Comparison of ENCODE assay signal across 8 cellular contexts in the genomic region with DNA sequence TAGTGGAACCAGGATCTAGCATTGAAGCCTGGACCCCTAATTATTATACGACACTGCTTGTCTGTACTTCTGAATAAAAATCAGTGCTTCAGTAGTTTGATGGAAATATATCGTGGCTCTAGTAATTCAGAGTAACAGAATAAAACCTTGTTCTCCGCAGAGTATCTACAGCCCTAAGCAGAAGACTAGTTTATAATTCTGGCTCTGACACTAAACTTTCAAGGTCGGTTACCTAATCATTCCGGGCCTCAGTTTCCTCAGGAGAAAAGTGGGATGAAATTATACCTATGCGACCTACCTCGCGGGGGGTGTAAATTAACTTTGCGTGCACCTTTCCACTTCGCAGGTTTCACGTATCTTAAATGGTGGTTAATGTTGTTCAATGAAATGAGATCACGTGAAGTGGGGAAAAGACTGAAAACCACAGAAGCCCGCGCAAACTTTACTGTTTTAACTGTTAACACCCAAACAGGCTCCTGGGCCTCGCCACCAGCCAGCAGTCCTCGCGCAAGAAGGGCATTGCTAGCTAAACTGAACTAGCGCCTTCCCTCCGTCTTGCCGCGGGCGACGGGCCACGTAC. TPM values are rescaled to one million over a fixed set of nuclear protein-coding genes. Genes with fewer than 3 reads are reported as not detected.
DNase-seq lines count a peak whose midpoint lies in the region; ATAC-seq and TF ChIP-seq lines count a peak whose summit lies in the region.

No MANE protein-coding gene starts in this region.

- DNase-seq in activated CD4-positive, alpha-beta T cell treated with anti-CD3 and anti-CD28 coated beads for 36 hours = no peak
- no peak for DNase-seq in activated CD4-positive, alpha-beta T cell treated with anti-CD3 and anti-CD28 coated beads, Interleukin-2, amount 50 U/mL, for 1 hour
- DNase-seq in hepatocyte (ENCODE audit: low spot score) = no peak
- peak; percentile 68 for DNase-seq in stimulated activated naive CD4-positive, alpha-beta T cell treated with Interleukin-2 at 50 U/mL for 16 hours (lab: John Stamatoyannopoulos, UW)
- DNase-seq in stimulated activated CD4-positive, alpha-beta T cell treated with anti-CD3 and anti-CD28 coated beads, Interleukin-15, amount 100 ng/mL, for 24 hours = no peak

- H3K9me3 Mint-ChIP-seq in activated CD4-positive, alpha-beta T cell treated with anti-CD3 and anti-CD28 coated beads for 36 hours (ENCODE audit: low read depth) = no peaks in the 10 kb centered on the region

- POLR2A ChIA-PET in activated CD4-positive, alpha-beta T cell treated with anti-CD3 and anti-CD28 coated beads for 36 hours (lab: Charles Lee) = interaction anchor here (1.0 to 2.0 kb wide), 2 partner anchors 43 kb away, joined by 3 to 25 read pairs; a partner anchor contains a TSS

- no peaks in the 10 kb centered on the region for H3K27me3 Mint-ChIP-seq in activated CD4-positive, alpha-beta T cell treated with anti-CD3 and anti-CD28 coated beads for 36 hours

- peaks cover 74% of the 10 kb centered on the region for H3K79me2 ChIP-seq in hepatocyte

- no peaks in the 10 kb centered on the region for H3K9me3 ChIP-seq in hepatocyte (ENCODE audit: low read depth)

- peak overlapping the region; percentile 77 for H3K4me3 ChIP-seq in WI38 (ENCODE audit: low read depth, low read length)
- H3K4me3 ChIP-seq in hepatocyte = peak overlapping the region; percentile 32

- H3K4me2 ChIP-seq in hepatocyte = peak overlapping the region; percentile 86

- peak overlapping the region; percentile 95 for H3K27ac ChIP-seq in hepatocyte

- peak overlapping the region; percentile 98 for H3K4me3 Mint-ChIP-seq in activated CD4-positive, alpha-beta T cell treated with anti-CD3 and anti-CD28 coated beads for 36 hours

- peak overlapping the region; percentile 57 for H2AFZ ChIP-seq in hepatocyte

- H3K36me3 ChIP-seq in hepatocyte (replicated peaks; ENCODE audit: insufficient read depth, low read depth) = no peaks in the 10 kb centered on the region

- WGBS in hepatocyte (ENCODE audit: low lambda C conversion rate, missing lambda C conversion rate) = 15% methylated on average over 24 of the region's 24 CpGs

- H3K27ac Mint-ChIP-seq in activated CD4-positive, alpha-beta T cell treated with anti-CD3 and anti-CD28 coated beads for 36 hours = peak overlapping the region; percentile 99

- TF ChIP-seq CTCF in WI38 (IDR thresholded peaks at IDR 0.05; ENCODE audit: low read depth, low read length) (no peak), hepatocyte (IDR thresholded peaks at IDR 0.05; ENCODE audit: poor library complexity) (no peak)

- peaks cover 50% of the 10 kb centered on the region for H3K36me3 Mint-ChIP-seq in activated CD4-positive, alpha-beta T cell treated with anti-CD3 and anti-CD28 coated beads for 36 hours (ENCODE audit: low read depth)

- peaks cover 17% of the 10 kb centered on the region for H3K4me1 ChIP-seq in hepatocyte (ENCODE audit: insufficient read depth)

- peaks cover 35% of the 10 kb centered on the region for H3K4me1 Mint-ChIP-seq in activated CD4-positive, alpha-beta T cell treated with anti-CD3 and anti-CD28 coated beads for 36 hours

- no peaks in the 10 kb centered on the region for H3K27me3 ChIP-seq in hepatocyte

- no peak for ATAC-seq in activated CD4-positive, alpha-beta T cell treated with anti-CD3 and anti-CD28 coated beads for 36 hours
- ATAC-seq in HG03442 (IDR thresholded peaks at IDR 0.05; ENCODE audit: unreplicated experiment) (no peak), HG03354 (IDR thresholded peaks at IDR 0.05; ENCODE audit: poor library complexity, severe bottlenecking, unreplicated experiment) (no peak)

- H3K9me2 ChIP-seq in hepatocyte (replicated peaks; ENCODE audit: insufficient read depth) = no peaks in the 10 kb centered on the region

- H4K20me1 ChIP-seq in hepatocyte (ENCODE audit: insufficient read depth, poor library complexity, severe bottlenecking) = no peaks in the 10 kb centered on the region

- CTCF ChIA-PET in activated CD4-positive, alpha-beta T cell treated with anti-CD3 and anti-CD28 coated beads for 36 hours (lab: Charles Lee) = no interaction called here

- intact Hi-C loops in activated CD4-positive, alpha-beta T cell treated with anti-CD3 and anti-CD28 coated beads for 36 hours (cut with DNase I, micrococcal nuclease) = loop anchor here (1.0 to 10.0 kb wide), 5 partner anchors 43 to 1402 kb away; a partner anchor contains a TSS

RNA-seq across cellular contexts. Expression of a gene that starts 0.6 kb away (rescaled TPM):
- 10 to 100 TPM; 30.1 to 43.4 TPM for total RNA-seq in activated CD4-positive, alpha-beta T cell treated with anti-CD3 and anti-CD28 coated beads for 36 hours
- total RNA-seq in hepatocyte = 36.9 and 39.1 TPM in 2 replicates
- 5.9 and 8.8 TPM in 2 replicates for polyA plus RNA-seq in hepatocyte

RNA-seq across cellular contexts. Expression of a gene that starts 0.8 kb away (rescaled TPM):
- total RNA-seq in activated CD4-positive, alpha-beta T cell treated with anti-CD3 and anti-CD28 coated beads for 36 hours = 1 to 10 TPM; 8.3 to 8.4 TPM
- total RNA-seq in hepatocyte = 83.9 and 94.0 TPM in 2 replicates
- polyA plus RNA-seq in hepatocyte = 50.7 and 64.2 TPM in 2 replicates

RNA-seq across cellular contexts. Expression of a gene that starts 43.0 kb away (rescaled TPM):
- total RNA-seq in activated CD4-positive, alpha-beta T cell treated with anti-CD3 and anti-CD28 coated beads for 36 hours = 10 to 100 TPM; 14.2 to 18.4 TPM
- 38.4 and 48.3 TPM in 2 replicates for total RNA-seq in hepatocyte
- polyA plus RNA-seq in hepatocyte = 25.2 and 29.0 TPM in 2 replicates
